Comparison of ENCODE assay signal across 1 cellular context in genomic region chr10:114473776-114474175, GRCh38.
TF ChIP-seq lines count a peak whose summit lies in the region.

No MANE protein-coding gene starts in this region.

TF ChIP-seq in liver, 16 proteins besides CTCF, POLR2A, EP300 and RAD21 (continued from another document):
- TF ChIP-seq FOXA1 (IDR thresholded peaks at IDR 0.05) (no peak), GABPA (IDR thresholded peaks at IDR 0.05 in 1 of 2, conservative IDR thresholded peaks at IDR 0.05 in 1 of 2) (no peak), HNF4A (conservative IDR thresholded peaks at IDR 0.05) (peak; percentile 75 to 89), FOXA2 (IDR thresholded peaks at IDR 0.05) (peak; percentile 33), EGR1 (IDR thresholded peaks at IDR 0.05; ENCODE audit: low read depth in 2 of 2) (no peak), NR2F2 (IDR thresholded peaks at IDR 0.05) (no peak), REST (IDR thresholded peaks at IDR 0.05) (no peak), ATF3 (IDR thresholded peaks at IDR 0.05) (no peak), TAF1 (conservative IDR thresholded peaks at IDR 0.05) (no peak), SP1 (IDR thresholded peaks at IDR 0.05) (peak; percentile 56), JUND (IDR thresholded peaks at IDR 0.05) (peak in 1 of 2 donors; percentile 28)
